In the genomic region with DNA sequence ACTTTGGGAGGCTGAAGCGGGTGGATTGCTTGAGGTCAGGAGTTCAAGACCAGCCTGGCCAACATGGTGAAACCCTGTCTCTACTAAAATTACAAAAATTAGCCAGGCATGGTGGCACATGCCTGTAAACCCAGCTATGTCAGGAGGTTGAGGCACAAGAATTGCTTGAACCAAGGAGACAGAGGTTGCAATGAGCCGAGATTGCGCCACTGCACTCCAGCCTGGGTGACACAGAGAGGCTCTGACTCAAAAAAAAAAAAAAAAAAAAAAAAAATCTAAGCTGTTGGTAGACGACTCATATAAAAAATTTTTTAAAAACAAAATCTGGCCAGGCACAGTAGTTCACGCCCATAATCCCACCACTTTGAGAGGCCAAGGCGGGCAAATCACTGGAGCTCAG, we compare ENCODE assay signal across 5 cellular contexts. TPM values are rescaled to one million over a fixed set of nuclear protein-coding genes. Genes with fewer than 3 reads are reported as not detected.
"Had no signal": no experiment of that assay in that cellular context is flagged by ENCODE, and none has a peak within 500 bp of the region (broad histone marks: within the 10 kb centered on the region; RNA-seq: fewer than 3 reads in every experiment).

No MANE protein-coding gene starts in this region.

RNA-seq across cellular contexts. Expression of a gene that starts 21.1 kb away (rescaled TPM):
- total RNA-seq: activated CD4-positive, alpha-beta T cell treated with anti-CD3 and anti-CD28 coated beads, Interleukin-2, amount 10 ng/mL, durations not matched to agents 24 days and 14 days; activated CD8-positive, alpha-beta memory T cell treated with anti-CD3 and anti-CD28 coated beads for 36 hours; activated CD8-positive, alpha-beta T cell treated with anti-CD3 and anti-CD28 coated beads for 36 hours; activated naive CD8-positive, alpha-beta T cell treated with anti-CD3 and anti-CD28 coated beads for 36 hours; T-helper 2 cell treated with Interferon-gamma antibody and Interleukin-4, amounts not matched to agents 100 ng/mL and 5 ng/mL, for 36 hours had no signal
